21 cellular contexts compared by ENCODE assay signal in genomic region chr16:71259086-71259485, GRCh38. TPM values are rescaled to one million over a fixed set of nuclear protein-coding genes. Genes with fewer than 3 reads are reported as not detected.
A peak's percentile ranks its signal among the peaks of the same experiment; 100 is the strongest.
DNase-seq lines count a peak whose midpoint lies in the region; ATAC-seq, FAIRE-seq and TF ChIP-seq lines count a peak whose summit lies in the region.
"Had no signal": no experiment of that assay in that cellular context is flagged by ENCODE, and none has a peak within 500 bp of the region (broad histone marks: within the 10 kb centered on the region; RNA-seq: fewer than 3 reads in every experiment).

No MANE protein-coding gene starts in this region.

- FAIRE-seq in GM19239 (lab: Jason Lieb, UNC), result no peak
- FAIRE-seq: GM12891, H54 had no signal

- H3K4me3 Mint-ChIP-seq in CD4-positive, alpha-beta T cell, result no peak overlapping the region
- no peak overlapping the region for H3K4me3 Mint-ChIP-seq in dendritic cell treated with granulocyte-macrophage colony-stimulating factor and Interleukin-4, amounts not matched to agents 40 ng/mL and 50 ng/mL, for 4 days
- H3K4me3 Mint-ChIP-seq in natural killer cell, result peak overlapping the region; percentile 70
- H3K4me3 Mint-ChIP-seq in osteocyte (ENCODE audit: unreplicated experiment), result no peak overlapping the region
- H3K4me3 Mint-ChIP-seq: CD4-positive, alpha-beta memory T cell; HFFc6 had no signal

- no peak for TF ChIP-seq CTCF in CD4-positive, alpha-beta T cell (IDR thresholded peaks at IDR 0.05)
- no peak for TF ChIP-seq CTCF in natural killer cell (IDR thresholded peaks at IDR 0.05)
- TF ChIP-seq CTCF in osteocyte (IDR thresholded peaks at IDR 0.05), result no peak

- intact Hi-C loops in CD4-positive, alpha-beta T cell (cut with DNase I, micrococcal nuclease), result no loop called here
- intact Hi-C loops in dendritic cell treated with granulocyte-macrophage colony-stimulating factor and Interleukin-4, amounts not matched to agents 40 ng/mL and 50 ng/mL, for 4 days (cut with micrococcal nuclease), result no loop called here
- intact Hi-C loops in natural killer cell (cut with micrococcal nuclease), result loop anchor here (2.0 kb wide), 1 partner anchor 30 kb away; the partner anchor contains the start of gene CMTR2

- no peak for DNase-seq in CD4-positive, alpha-beta T cell
- DNase-seq in GDM1 (lab: John Stamatoyannopoulos, UW) (peak; percentile 0), natural killer cell (no peak), GM19239 (ENCODE audit: insufficient read length, low spot score) (no peak), amniotic stem cell (lab: John Stamatoyannopoulos, UW) (no peak), osteocyte (ENCODE audit: extremely low spot score, unreplicated experiment) (no peak)
- DNase-seq: BE2C, Calu3, DMS79 treated with DMSO at 0.1 percent for 48 hours, EL, GM23248, HFFc6 had no signal

- H3K27me3 Mint-ChIP-seq in CD4-positive, alpha-beta T cell, result peaks cover 34% of the 10 kb centered on the region
- peaks cover 14% of the 10 kb centered on the region for H3K27me3 Mint-ChIP-seq in dendritic cell treated with granulocyte-macrophage colony-stimulating factor and Interleukin-4, amounts not matched to agents 40 ng/mL and 50 ng/mL, for 4 days
- H3K27me3 Mint-ChIP-seq in natural killer cell (ENCODE audit: low read depth in 2 of 2) (peaks cover 0 to 6% of the 10 kb centered on the region in 2 donors), osteocyte (ENCODE audit: unreplicated experiment) (peaks cover 13% of the 10 kb centered on the region)

- peak overlapping the region; percentile 12 for H3K27ac Mint-ChIP-seq in CD4-positive, alpha-beta T cell
- H3K27ac Mint-ChIP-seq in dendritic cell treated with granulocyte-macrophage colony-stimulating factor and Interleukin-4, amounts not matched to agents 40 ng/mL and 50 ng/mL, for 4 days, result peak overlapping the region; percentile 8
- H3K27ac Mint-ChIP-seq in natural killer cell (peak overlapping the region; percentile 61 to 65), osteocyte (ENCODE audit: unreplicated experiment) (no peak overlapping the region)
- H3K27ac Mint-ChIP-seq: CD4-positive, alpha-beta memory T cell; HFFc6 had no signal

- H3K27me3 ChIP-seq in CD4-positive, alpha-beta T cell (ENCODE audit: control insufficient read depth, insufficient read depth, low read length), result peaks cover 13% of the 10 kb centered on the region

- no peaks in the 10 kb centered on the region for H3K9me3 Mint-ChIP-seq in CD4-positive, alpha-beta T cell
- no peaks in the 10 kb centered on the region for H3K9me3 Mint-ChIP-seq in dendritic cell treated with granulocyte-macrophage colony-stimulating factor and Interleukin-4, amounts not matched to agents 40 ng/mL and 50 ng/mL, for 4 days
- H3K9me3 Mint-ChIP-seq in natural killer cell (no peaks in the 10 kb centered on the region), osteocyte (ENCODE audit: unreplicated experiment) (no peaks in the 10 kb centered on the region)
- H3K9me3 Mint-ChIP-seq: HFFc6 had no signal

- no peak overlapping the region for H3K27ac ChIP-seq in CD4-positive, alpha-beta T cell (ENCODE audit: low read depth, low read length)
- H3K27ac ChIP-seq: C4-2B, GM23248, KMS-11 had no signal

- ATAC-seq in CD4-positive, alpha-beta T cell (ENCODE audit: poor library complexity), result peak; percentile 48
- ATAC-seq in natural killer cell (peak; percentile 67 to 76 (median 70)), HG03139 (IDR thresholded peaks at IDR 0.05; ENCODE audit: unreplicated experiment) (no peak)
- ATAC-seq: HCT116 had no signal

- POLR2A ChIA-PET in CD4-positive, alpha-beta T cell (lab: Charles Lee), result no interaction called here

- H3K36me3 Mint-ChIP-seq in CD4-positive, alpha-beta T cell (ENCODE audit: low read depth), result no peaks in the 10 kb centered on the region
- no peaks in the 10 kb centered on the region for H3K36me3 Mint-ChIP-seq in dendritic cell treated with granulocyte-macrophage colony-stimulating factor and Interleukin-4, amounts not matched to agents 40 ng/mL and 50 ng/mL, for 4 days (ENCODE audit: low read depth)
- H3K36me3 Mint-ChIP-seq in natural killer cell (no peaks in the 10 kb centered on the region), osteocyte (ENCODE audit: unreplicated experiment) (no peaks in the 10 kb centered on the region)
- H3K36me3 Mint-ChIP-seq: CD4-positive, alpha-beta memory T cell had no signal

- peaks cover 19% of the 10 kb centered on the region for H3K4me1 Mint-ChIP-seq in CD4-positive, alpha-beta T cell (ENCODE audit: low read depth)
- H3K4me1 Mint-ChIP-seq in dendritic cell treated with granulocyte-macrophage colony-stimulating factor and Interleukin-4, amounts not matched to agents 40 ng/mL and 50 ng/mL, for 4 days (ENCODE audit: low read depth), result peaks cover 44% of the 10 kb centered on the region
- H3K4me1 Mint-ChIP-seq in natural killer cell, result peaks cover 45 to 61% of the 10 kb centered on the region in 2 donors
- no peaks in the 10 kb centered on the region for H3K4me1 Mint-ChIP-seq in osteocyte (ENCODE audit: unreplicated experiment)
- H3K4me1 Mint-ChIP-seq: CD4-positive, alpha-beta memory T cell had no signal

- no peaks in the 10 kb centered on the region for H3K9me3 ChIP-seq in CD4-positive, alpha-beta T cell (ENCODE audit: control insufficient read depth, low read length)
- H3K9me3 ChIP-seq: BE2C had no signal

- CTCF ChIA-PET in CD4-positive, alpha-beta T cell (lab: Charles Lee), result no interaction called here

RNA-seq across cellular contexts. Expression of gene HYDIN, which starts 28.6 kb away (rescaled TPM):
- not detected for total RNA-seq in CD4-positive, alpha-beta T cell
- total RNA-seq in natural killer cell (1 to 10 TPM in 1 of 3 donors, under 1 TPM in 2; 0.43 to 1.1 (median 0.82) TPM), osteocyte (not detected in 2 replicates)
- total RNA-seq: CD4-positive, alpha-beta memory T cell; G401 had no signal

RNA-seq across cellular contexts. Expression of gene CMTR2, which starts 30.1 kb away (rescaled TPM):
- 1 to 10 TPM; 5.9 to 6.6 TPM for total RNA-seq in CD4-positive, alpha-beta T cell
- 10 to 100 TPM; 18.1 to 37.2 (median 23.1) TPM for total RNA-seq in natural killer cell
- 19.1 and 22.8 TPM in 2 replicates for total RNA-seq in osteocyte
